Comparison of ENCODE assay signal across 37 cellular contexts in genomic region chr12:6045438-6045837, GRCh38.
DNase-seq lines count a peak whose midpoint lies in the region; ATAC-seq, FAIRE-seq and TF ChIP-seq lines count a peak whose summit lies in the region.
"Had no signal": no experiment of that assay in that cellular context is flagged by ENCODE, and none has a peak within 500 bp of the region (broad histone marks: within the 10 kb centered on the region; RNA-seq: fewer than 3 reads in every experiment).

No MANE protein-coding gene starts in this region.

- no peak for TF ChIP-seq EP300 in H1 (IDR thresholded peaks at IDR 0.05; ENCODE audit: borderline replicate concordance in 1 of 2, low read depth in 2 of 2, low read length in 2 of 2)

- H3K4ac ChIP-seq in IMR-90 (ENCODE audit: low read depth, low read length) (peak overlapping the region; percentile 67), H1 (replicated peaks; ENCODE audit: insufficient read length, low read depth, low read length) (no peak overlapping the region)

- H3K27ac ChIP-seq in IMR-90 (ENCODE audit: insufficient read depth, low read length) (no peak overlapping the region), H1 (ENCODE audit: low read depth, low read length) (no peak overlapping the region), spleen (no peak overlapping the region), body of pancreas (no peak overlapping the region)
- H3K27ac ChIP-seq in effector memory CD4-positive, alpha-beta T cell (ENCODE audit: insufficient read depth, low read length, poor library complexity, severe bottlenecking): no peak overlapping the region
- H3K27ac ChIP-seq: 22Rv1; A549; BLaER1; BLaER1 treated with 17β-estradiol and CSF1 and Interleukin-3, amounts not matched to agents 10 nM and 100 nM; C4-2B had no signal

- ATAC-seq in IMR-90 (ENCODE audit: low read depth) (no peak), body of pancreas (no peak), left lobe of liver (no peak), HG03354 (IDR thresholded peaks at IDR 0.05; ENCODE audit: poor library complexity, severe bottlenecking, unreplicated experiment) (no peak)
- ATAC-seq: A549; CD8-positive, alpha-beta T cell had no signal

- no peak overlapping the region for H3K27ac Mint-ChIP-seq in chondrocyte (ENCODE audit: unreplicated experiment)
- H3K27ac Mint-ChIP-seq: B cell; CD14-positive monocyte; CD4-positive, alpha-beta T cell; CD8-positive, alpha-beta memory T cell; CD8-positive, alpha-beta T cell had no signal

- no peak overlapping the region for H3K4me2 ChIP-seq in IMR-90 (ENCODE audit: low read depth, low read length)
- no peak overlapping the region for H3K4me2 ChIP-seq in H1 (ENCODE audit: insufficient read depth in 1 of 2, low read depth in 2 of 2, low read length in 2 of 2)
- H3K4me2 ChIP-seq: A549; BLaER1; BLaER1 treated with 17β-estradiol and CSF1 and Interleukin-3, amounts not matched to agents 10 nM and 100 nM had no signal

- no peak for FAIRE-seq in H1 (lab: Jason Lieb, UNC)
- FAIRE-seq: A204.1, A549, D721Med had no signal

- no peak overlapping the region for H3K4me3 ChIP-seq in IMR-90 (ENCODE audit: insufficient read depth, low read depth, low read length)
- H3K4me3 ChIP-seq in H1 (ENCODE audit: extremely low read depth in 1 of 4, insufficient read depth in 2 of 4, low read depth in 3 of 4, low read length in 4 of 4): no peak overlapping the region
- H3K4me3 ChIP-seq in spleen: no peak overlapping the region
- no peak overlapping the region for H3K4me3 ChIP-seq in body of pancreas
- no peak overlapping the region for H3K4me3 ChIP-seq in effector memory CD4-positive, alpha-beta T cell (ENCODE audit: insufficient read depth, low read depth, low read length, poor library complexity, severe bottlenecking)
- H3K4me3 ChIP-seq: A549; BLaER1; BLaER1 treated with 17β-estradiol and CSF1 and Interleukin-3, amounts not matched to agents 10 nM and 100 nM had no signal

- DNase-seq in IMR-90 (no peak), chondrocyte (ENCODE audit: low spot score) (peak; percentile 59), H1 (ENCODE audit: low read depth in 1 of 2, low spot score in 2 of 2) (no peak), spleen (peak; percentile 53), body of pancreas (no peak), left lobe of liver (ENCODE audit: low spot score) (no peak)
- no peak for DNase-seq in effector memory CD4-positive, alpha-beta T cell
- DNase-seq: 8988T; ACHN; AML-193; BE2C; C1 segment of cervical spinal cord; Caco-2; Calu3; CD4-positive, alpha-beta memory T cell; CD4-positive, alpha-beta T cell; CD4-positive, CD25-positive, alpha-beta regulatory T cell; CD8-positive, alpha-beta memory T cell; CD8-positive, alpha-beta T cell; COR-L47; DMS 273 treated with DMSO at 0.1 percent for 48 hours; DMS153; DMS53; DMS79; DMS79 treated with DMSO at 0.1 percent for 48 hours; DND-41; EL had no signal

- H3K23me2 ChIP-seq in H1 (ENCODE audit: low read depth, low read length): no peaks in the 10 kb centered on the region

- H3K9ac ChIP-seq in IMR-90 (ENCODE audit: low read depth, low read length) (no peak overlapping the region), H1 (replicated peaks in 1 of 4; ENCODE audit: extremely low read depth in 1 of 4, low read depth in 3 of 4, low read length in 3 of 4) (no peak overlapping the region)
- H3K9ac ChIP-seq: BLaER1; BLaER1 treated with 17β-estradiol and CSF1 and Interleukin-3, amounts not matched to agents 10 nM and 100 nM had no signal

- H3K14ac ChIP-seq in IMR-90 (replicated peaks; ENCODE audit: low read depth, low read length): no peak overlapping the region
- H3K14ac ChIP-seq in H1 (ENCODE audit: insufficient read length): peak overlapping the region; percentile 50

- no peak overlapping the region for H2BK12ac ChIP-seq in H1 (ENCODE audit: low read depth, low read length)

- H3K56ac ChIP-seq in IMR-90 (ENCODE audit: extremely low read depth, insufficient read depth, low read length): no peak overlapping the region
- no peak overlapping the region for H3K56ac ChIP-seq in H1 (replicated peaks; ENCODE audit: insufficient read length, low read depth, low read length)

- H3K27me3 ChIP-seq in IMR-90 (ENCODE audit: control insufficient read depth, insufficient read depth, low read length) (no peaks in the 10 kb centered on the region), H1 (replicated peaks in 1 of 4; ENCODE audit: control insufficient read depth in 3 of 4, extremely low read depth in 1 of 4, insufficient read depth in 3 of 4, low read length in 3 of 4) (no peaks in the 10 kb centered on the region), spleen (replicated peaks in 1 of 7) (peaks cover 0 to 4% (median 0%) of the 10 kb centered on the region in 7 donors), body of pancreas (peaks cover 0 to under 1% of the 10 kb centered on the region in 2 donors)
- H3K27me3 ChIP-seq in effector memory CD4-positive, alpha-beta T cell (replicated peaks; ENCODE audit: control insufficient read depth, insufficient read depth, low read length, poor library complexity, severe bottlenecking): peaks cover 4% of the 10 kb centered on the region
- H3K27me3 ChIP-seq: BE2C; BLaER1; BLaER1 treated with 17β-estradiol and CSF1 and Interleukin-3, amounts not matched to agents 10 nM and 100 nM had no signal

- TF ChIP-seq CTCF in IMR-90 (conservative IDR thresholded peaks at IDR 0.05; ENCODE audit: low read depth, low read length) (no peak), chondrocyte (IDR thresholded peaks at IDR 0.05) (no peak), H1 (IDR thresholded peaks at IDR 0.05; ENCODE audit: control extremely low read depth in 1 of 3, insufficient read depth in 1 of 3, low read depth in 1 of 3, low read length in 3 of 3) (no peak), spleen (IDR thresholded peaks at IDR 0.05 in 8 of 11, conservative IDR thresholded peaks at IDR 0.05 in 3 of 11) (no peak), body of pancreas (IDR thresholded peaks at IDR 0.05) (no peak)

- H4K5ac ChIP-seq in IMR-90 (ENCODE audit: low read depth, low read length) (peak overlapping the region; percentile 12; the same call in 1 of the 2 replicates), H1 (ENCODE audit: insufficient read length, low read depth, low read length) (no peak overlapping the region)

- H2BK5ac ChIP-seq in IMR-90 (ENCODE audit: low read depth, low read length, poor library complexity, severe bottlenecking) (no peak overlapping the region), H1 (ENCODE audit: low read depth, low read length) (no peak overlapping the region)

- H2BK15ac ChIP-seq in IMR-90 (ENCODE audit: low read depth, low read length): peak overlapping the region; percentile 62; the same call in 2 of the 3 replicates
- H2BK15ac ChIP-seq in H1 (ENCODE audit: low read length): no peak overlapping the region

- no peak overlapping the region for H2AFZ ChIP-seq in IMR-90 (replicated peaks; ENCODE audit: low read length, poor library complexity)
- H2AFZ ChIP-seq in H1 (ENCODE audit: low read length): no peak overlapping the region

- no peak overlapping the region for H2AK9ac ChIP-seq in IMR-90 (replicated peaks; ENCODE audit: low read depth, low read length, poor library complexity)

- H4K91ac ChIP-seq in IMR-90 (ENCODE audit: insufficient read depth, low read depth, low read length): peak overlapping the region; percentile 43; the same call in 1 of the 2 replicates
- H4K91ac ChIP-seq in H1 (replicated peaks; ENCODE audit: insufficient read length, low read length): no peak overlapping the region

- peaks cover 40% of the 10 kb centered on the region for H3K4me1 Mint-ChIP-seq in chondrocyte (ENCODE audit: low read depth)
- H3K4me1 Mint-ChIP-seq: B cell; CD14-positive monocyte; CD4-positive, alpha-beta memory T cell; CD4-positive, CD25-positive, alpha-beta regulatory T cell; CD8-positive, alpha-beta memory T cell had no signal

- peak overlapping the region; percentile 45; the same call in 1 of the 2 replicates for H2BK120ac ChIP-seq in IMR-90 (ENCODE audit: low read depth, low read length)
- H2BK120ac ChIP-seq in H1 (replicated peaks; ENCODE audit: low read depth, low read length): no peak overlapping the region

- CTCF ChIA-PET in IMR-90 (lab: Yijun Ruan, JAX): no interaction called here
- CTCF ChIA-PET in H1 (lab: Charles Lee; ENCODE audit: partially characterized antibody): interaction anchor here (0.6 to 20.0 kb wide), 4 partner anchors 8 to 885 kb away, joined by 3 to 412 read pairs (median 6); no protein-coding TSS in a partner anchor

- TF ChIP-seq POLR2A in IMR-90 (IDR thresholded peaks at IDR 0.05; ENCODE audit: low read depth, low read length): no peak
- no peak for TF ChIP-seq POLR2A in H1 (IDR thresholded peaks at IDR 0.05; ENCODE audit: control extremely low read depth in 1 of 2, low read depth in 2 of 2, low read length in 2 of 2)
- no peak for TF ChIP-seq POLR2A in spleen (IDR thresholded peaks at IDR 0.05)
- TF ChIP-seq POLR2A in body of pancreas (IDR thresholded peaks at IDR 0.05): no peak

- H3K36me3 ChIP-seq in IMR-90 (ENCODE audit: control insufficient read depth, insufficient read depth, low read length): no peaks in the 10 kb centered on the region
- no peaks in the 10 kb centered on the region for H3K36me3 ChIP-seq in H1 (ENCODE audit: control insufficient read depth in 2 of 4, insufficient read depth in 4 of 4, low read length in 3 of 4)
- peaks cover 0 to 54% (median 2%) of the 10 kb centered on the region in 6 donors for H3K36me3 ChIP-seq in spleen
- H3K36me3 ChIP-seq in body of pancreas (replicated peaks in 1 of 2; ENCODE audit: insufficient read depth in 1 of 2, low read depth in 2 of 2): no peaks in the 10 kb centered on the region
- H3K36me3 ChIP-seq in effector memory CD4-positive, alpha-beta T cell (ENCODE audit: control insufficient read depth, insufficient read depth, low read length): no peaks in the 10 kb centered on the region
- H3K36me3 ChIP-seq: BE2C; BLaER1; BLaER1 treated with 17β-estradiol and CSF1 and Interleukin-3, amounts not matched to agents 10 nM and 100 nM had no signal

- no peaks in the 10 kb centered on the region for H3K9me3 ChIP-seq in IMR-90 (ENCODE audit: control insufficient read depth, insufficient read depth, low read length)
- H3K9me3 ChIP-seq in H1 (ENCODE audit: insufficient read depth in 2 of 2, low read depth in 1 of 2, low read length in 1 of 2): no peaks in the 10 kb centered on the region
- no peaks in the 10 kb centered on the region for H3K9me3 ChIP-seq in spleen
- no peaks in the 10 kb centered on the region for H3K9me3 ChIP-seq in body of pancreas
- H3K9me3 ChIP-seq in effector memory CD4-positive, alpha-beta T cell (ENCODE audit: control insufficient read depth, low read length): no peaks in the 10 kb centered on the region
- H3K9me3 ChIP-seq: A549; BE2C; BLaER1; BLaER1 treated with 17β-estradiol and CSF1 and Interleukin-3, amounts not matched to agents 10 nM and 100 nM; Caco-2 had no signal

- H4K8ac ChIP-seq in IMR-90 (ENCODE audit: low read depth in 2 of 2, low read length in 2 of 2): no peak overlapping the region
- no peak overlapping the region for H4K8ac ChIP-seq in H1 (ENCODE audit: extremely low read depth, insufficient read depth, low read length)

- H3K27me3 Mint-ChIP-seq in chondrocyte (ENCODE audit: low read depth): no peaks in the 10 kb centered on the region
- H3K27me3 Mint-ChIP-seq: CD4-positive, CD25-positive, alpha-beta regulatory T cell had no signal

- H2AK5ac ChIP-seq in IMR-90 (ENCODE audit: low read depth, low read length): peak overlapping the region; percentile 70
- no peak overlapping the region for H2AK5ac ChIP-seq in H1 (ENCODE audit: low read depth, low read length)

- H3K4me3 Mint-ChIP-seq in chondrocyte (ENCODE audit: unreplicated experiment): no peak overlapping the region
- H3K4me3 Mint-ChIP-seq: B cell; CD14-positive monocyte; CD4-positive, alpha-beta memory T cell; CD4-positive, alpha-beta T cell; CD4-positive, CD25-positive, alpha-beta regulatory T cell; CD8-positive, alpha-beta memory T cell; CD8-positive, alpha-beta T cell had no signal

- H3K23ac ChIP-seq in IMR-90 (ENCODE audit: low read depth, low read length) (no peak overlapping the region), H1 (ENCODE audit: insufficient read length) (no peak overlapping the region)

- no TSS peak for BruUV-seq in IMR-90 (replicated peaks; lab: Mats Ljungman, UMichigan)

- TF ChIP-seq RAD21 in IMR-90 (IDR thresholded peaks at IDR 0.05; ENCODE audit: low read length): no peak
- TF ChIP-seq RAD21 in H1 (IDR thresholded peaks at IDR 0.05 in 1 of 2, conservative IDR thresholded peaks at IDR 0.05 in 1 of 2; ENCODE audit: low read depth in 2 of 2, low read length in 2 of 2): no peak

- peak overlapping the region; percentile 0; the same call in 1 of the 2 replicates for H2BK20ac ChIP-seq in IMR-90 (ENCODE audit: low read depth, low read length)
- H2BK20ac ChIP-seq in H1 (ENCODE audit: low read length): no peak overlapping the region

- H3K79me1 ChIP-seq in IMR-90 (ENCODE audit: low read depth in 1 of 2, low read length in 2 of 2) (no peaks in the 10 kb centered on the region), H1 (ENCODE audit: low read depth, low read length) (no peaks in the 10 kb centered on the region)

- H3K4me1 ChIP-seq in IMR-90 (ENCODE audit: control insufficient read depth, insufficient read depth, low read length): peaks cover 24% of the 10 kb centered on the region
- no peaks in the 10 kb centered on the region for H3K4me1 ChIP-seq in H1 (replicated peaks in 1 of 4; ENCODE audit: control insufficient read depth in 3 of 4, insufficient read depth in 4 of 4, low read length in 3 of 4)
- no peaks in the 10 kb centered on the region for H3K4me1 ChIP-seq in spleen
- H3K4me1 ChIP-seq in body of pancreas: no peaks in the 10 kb centered on the region
- no peaks in the 10 kb centered on the region for H3K4me1 ChIP-seq in effector memory CD4-positive, alpha-beta T cell (ENCODE audit: control insufficient read depth, insufficient read depth, low read length, poor library complexity, severe bottlenecking)
- H3K4me1 ChIP-seq: BLaER1; BLaER1 treated with 17β-estradiol and CSF1 and Interleukin-3, amounts not matched to agents 10 nM and 100 nM; Caco-2 had no signal

- H4K20me1 ChIP-seq in IMR-90 (ENCODE audit: insufficient read depth, low read length) (no peaks in the 10 kb centered on the region; the same call in 1 of the 2 replicates), H1 (replicated peaks in 1 of 2; ENCODE audit: control insufficient read depth in 1 of 2, insufficient read depth in 2 of 2, low read length in 2 of 2) (no peaks in the 10 kb centered on the region)
- H4K20me1 ChIP-seq: BLaER1; BLaER1 treated with 17β-estradiol and CSF1 and Interleukin-3, amounts not matched to agents 10 nM and 100 nM had no signal

- H3K9me1 ChIP-seq in IMR-90 (ENCODE audit: insufficient read depth, low read length): peaks cover 25% of the 10 kb centered on the region

- 100% methylated on average over 1 of the region's 6 CpGs; no CpG with 5 or more reads in 1 of the 2 experiments for WGBS in IMR-90 (ENCODE audit: extremely low coverage in 2 of 2, insufficient read length in 1 of 2), 2 experiments
- WGBS in H1 (ENCODE audit: extremely low coverage in 1 of 2, insufficient coverage in 1 of 2, insufficient read length in 1 of 2, insufficient replicate concordance in 2 of 2, low coverage in 1 of 2, low lambda C conversion rate in 2 of 2, missing lambda C conversion rate in 1 of 2), 2 experiments: 95% methylated on average over 6 of the region's 6 CpGs; no CpG with 5 or more reads in 1 of the 2 experiments
- WGBS in spleen, 5 donors: 87 to 97% (median 90%) methylated on average over 6 of the region's 6 CpGs
- 53 to 66% methylated on average over 6 of the region's 6 CpGs for WGBS in body of pancreas, 2 donors

- H3K79me2 ChIP-seq in H1 (ENCODE audit: control insufficient read depth in 1 of 2, insufficient read depth in 2 of 2, low read length in 2 of 2): no peaks in the 10 kb centered on the region

- POLR2A ChIA-PET in IMR-90 (lab: Charles Lee; ENCODE audit: unreplicated experiment) (no interaction called here), H1 (lab: Charles Lee; ENCODE audit: partially characterized antibody) (interaction anchor here (0.6 kb wide), 1 partner anchor 135 kb away, joined by 3 read pairs; no protein-coding TSS in a partner anchor)

- in situ Hi-C loops in IMR-90 (cut with MboI; ENCODE audit: low sequenced_read_pairs): loop anchor here (10.0 kb wide), 1 partner anchor 611 kb away; the partner anchor contains the start of gene NTF3

- H3K9me3 Mint-ChIP-seq in chondrocyte (ENCODE audit: low read depth): no peaks in the 10 kb centered on the region
- H3K9me3 Mint-ChIP-seq: CD14-positive monocyte; CD4-positive, alpha-beta memory T cell; CD4-positive, alpha-beta T cell; CD4-positive, CD25-positive, alpha-beta regulatory T cell; CD8-positive, alpha-beta memory T cell; CD8-positive, alpha-beta T cell had no signal

- H3K36me3 Mint-ChIP-seq in chondrocyte (ENCODE audit: low read depth): no peaks in the 10 kb centered on the region
- H3K36me3 Mint-ChIP-seq: CD14-positive monocyte; CD4-positive, alpha-beta memory T cell; CD4-positive, CD25-positive, alpha-beta regulatory T cell; CD8-positive, alpha-beta memory T cell; CD8-positive, alpha-beta T cell had no signal

- dilution Hi-C loops in IMR-90 (cut with HindIII; ENCODE audit: low sequenced_read_pairs, unreplicated experiment): no loop called here

- intact Hi-C loops in IMR-90 (cut with micrococcal nuclease) (loop anchor here (10.0 kb wide), 1 partner anchor 961 kb away; no protein-coding TSS in a partner anchor), spleen (cut with DNase I; ENCODE audit: low total_unique reads) (no loop called here), body of pancreas (cut with DNase I) (no loop called here)

- H3K18ac ChIP-seq in IMR-90 (ENCODE audit: low read depth, low read length) (peak overlapping the region; percentile 24; the same call in 1 of the 2 replicates), H1 (ENCODE audit: extremely low read depth, low read length) (no peak overlapping the region)

Comparison
In these comparisons a context has a peak if more than half of its experiments do, and no peak if none do; other contexts are left out.
1. DNase-seq: peak in chondrocyte (single experiment) and spleen (single experiment); none in IMR-90 (single experiment), H1 (0 of 2), body of pancreas (0 of 4), left lobe of liver (single experiment) and effector memory CD4-positive, alpha-beta T cell (0 of 3).